In genomic region chr14:23366163-23366921, GRCh38 we compare ENCODE assay signal across 1 cellular context.
TF ChIP-seq lines count a peak whose summit lies in the region.

No MANE protein-coding gene starts in this region.

TF ChIP-seq in WTC11, 78 proteins besides CTCF, POLR2A, EP300 and RAD21 (continued from another document):
- TF ChIP-seq PRDM15 (CRISPR knock-in tag; IDR thresholded peaks at IDR 0.05) (no peak), CREM (CRISPR knock-in tag; IDR thresholded peaks at IDR 0.05) (no peak), USF2 (CRISPR knock-in tag; IDR thresholded peaks at IDR 0.05) (no peak), SMAD3 (CRISPR knock-in tag; IDR thresholded peaks at IDR 0.05; ENCODE audit: borderline replicate concordance) (no peak), ZNF281 (CRISPR knock-in tag; IDR thresholded peaks at IDR 0.05) (0 out of 2 replicates have a peak, but pooled peaks have one; percentile 12), PREB (CRISPR knock-in tag; IDR thresholded peaks at IDR 0.05; ENCODE audit: borderline replicate concordance) (no peak)
